11 cellular contexts compared by ENCODE assay signal in the genomic region with DNA sequence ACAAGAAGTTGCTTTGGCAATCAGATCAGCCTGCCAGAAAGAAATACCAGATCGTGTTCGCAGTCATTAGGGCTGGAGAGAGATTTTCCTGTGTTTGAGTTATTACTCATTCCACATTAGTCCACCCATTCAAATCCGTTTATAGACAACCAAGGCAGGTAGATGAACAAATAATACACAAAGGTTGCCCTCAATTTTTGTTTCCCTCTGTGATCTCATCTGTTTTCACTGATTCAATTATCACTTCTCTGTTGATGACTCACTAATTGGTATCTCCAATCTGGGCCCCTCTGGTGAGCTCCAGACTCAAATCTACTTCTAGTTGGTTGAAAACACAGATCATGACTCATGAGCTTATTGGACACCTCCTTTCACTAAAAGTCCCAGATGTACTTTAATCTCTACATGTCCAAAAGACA. TPM values are rescaled to one million over a fixed set of nuclear protein-coding genes. Genes with fewer than 3 reads are reported as not detected.
DNase-seq lines count a peak whose midpoint lies in the region; ATAC-seq and TF ChIP-seq lines count a peak whose summit lies in the region.
"Had no signal": no experiment of that assay in that cellular context is flagged by ENCODE, and none has a peak within 500 bp of the region (broad histone marks: within the 10 kb centered on the region; RNA-seq: fewer than 3 reads in every experiment).

No MANE protein-coding gene starts in this region.

- H3K4me1 Mint-ChIP-seq in MCF 10A (ENCODE audit: insufficient read depth, unreplicated experiment): peaks cover 15% of the 10 kb centered on the region
- H3K4me1 Mint-ChIP-seq in stimulated activated naive CD8-positive, alpha-beta T cell treated with anti-CD3 and anti-CD28 coated beads, Interleukin-15, amount 100 ng/mL, for 72 hours: peaks cover 21% of the 10 kb centered on the region

- H3K36me3 ChIP-seq in breast epithelium: no peaks in the 10 kb centered on the region

- H3K36me3 Mint-ChIP-seq in MCF 10A (ENCODE audit: insufficient read depth, unreplicated experiment): no peaks in the 10 kb centered on the region

- no peaks in the 10 kb centered on the region for H3K9me3 Mint-ChIP-seq in MCF 10A (ENCODE audit: unreplicated experiment)
- no peaks in the 10 kb centered on the region for H3K9me3 Mint-ChIP-seq in stimulated activated naive CD8-positive, alpha-beta T cell treated with anti-CD3 and anti-CD28 coated beads, Interleukin-15, amount 100 ng/mL, for 72 hours

- TF ChIP-seq POLR2A in breast epithelium (IDR thresholded peaks at IDR 0.05): no peak

- H3K4me3 ChIP-seq in breast epithelium: no peak overlapping the region
- no peak overlapping the region for H3K4me3 ChIP-seq in epithelial cell of esophagus (ENCODE audit: low read length)

- H3K27me3 ChIP-seq in breast epithelium: peaks cover 0 to 5% of the 10 kb centered on the region in 2 donors

- H3K27me3 Mint-ChIP-seq in MCF 10A (ENCODE audit: insufficient read depth, unreplicated experiment): no peaks in the 10 kb centered on the region
- no peaks in the 10 kb centered on the region for H3K27me3 Mint-ChIP-seq in stimulated activated naive CD8-positive, alpha-beta T cell treated with anti-CD3 and anti-CD28 coated beads, Interleukin-15, amount 100 ng/mL, for 72 hours

- BruUV-seq in MCF 10A (replicated peaks; lab: Mats Ljungman, UMichigan): no TSS peak

- H3K27ac Mint-ChIP-seq in MCF 10A (ENCODE audit: low read depth, unreplicated experiment): no peak overlapping the region
- H3K27ac Mint-ChIP-seq in stimulated activated naive CD8-positive, alpha-beta T cell treated with anti-CD3 and anti-CD28 coated beads, Interleukin-15, amount 100 ng/mL, for 72 hours: no peak overlapping the region

- H3K27ac ChIP-seq in breast epithelium: no peak overlapping the region
- H3K27ac ChIP-seq: parathyroid adenoma had no signal

- POLR2A ChIA-PET in MCF 10A (lab: Yijun Ruan, JAX): interaction anchor here (1.4 kb wide), 1 partner anchor 19 kb away, joined by 4 read pairs; no protein-coding TSS in a partner anchor

- TF ChIP-seq CTCF in MCF 10A (IDR thresholded peaks at IDR 0.05; ENCODE audit: unreplicated experiment) (no peak), breast epithelium (IDR thresholded peaks at IDR 0.05) (no peak), epithelial cell of esophagus (IDR thresholded peaks at IDR 0.05; ENCODE audit: insufficient read depth, low read depth, low read length, missing control alignments) (no peak)

- H3K4me1 ChIP-seq in breast epithelium: no peaks in the 10 kb centered on the region

- H3K4me3 Mint-ChIP-seq in MCF 10A (ENCODE audit: unreplicated experiment): no peak overlapping the region
- no peak overlapping the region for H3K4me3 Mint-ChIP-seq in stimulated activated naive CD8-positive, alpha-beta T cell treated with anti-CD3 and anti-CD28 coated beads, Interleukin-15, amount 100 ng/mL, for 72 hours

- DNase-seq in MCF 10A (ENCODE audit: unreplicated experiment) (peak; percentile 34), breast epithelium (ENCODE audit: low spot score in 2 of 2) (no peak), NCI-H748 (lab: John Stamatoyannopoulos, UW; ENCODE audit: unreplicated experiment) (peak; percentile 60), epithelial cell of esophagus (ENCODE audit: low read depth) (peak; percentile 58), GM19240 (ENCODE audit: insufficient read length, low spot score) (no peak), NCI-H2171 (lab: John Stamatoyannopoulos, UW) (no peak)
- peak in 1 of 2 donors; percentile 10 for DNase-seq in stimulated activated naive CD8-positive, alpha-beta T cell treated with anti-CD3 and anti-CD28 coated beads, Interleukin-15, amount 100 ng/mL, for 72 hours
- DNase-seq: activated CD8-positive, alpha-beta memory T cell treated with anti-CD3 and anti-CD28 coated beads, Interleukin-2, amount 50 U/mL, for 4 hours; NCI-H1694 had no signal

- peak; percentile 71 for ATAC-seq in stimulated activated naive CD8-positive, alpha-beta T cell treated with anti-CD3 and anti-CD28 coated beads, Interleukin-15, amount 100 ng/mL, for 72 hours
- ATAC-seq in GM21825 (IDR thresholded peaks at IDR 0.05; ENCODE audit: unreplicated experiment): no peak

- CTCF ChIA-PET in MCF 10A (lab: Yijun Ruan, JAX): no interaction called here

- H3K9me3 ChIP-seq in breast epithelium: peaks cover 5 to 6% of the 10 kb centered on the region in 2 donors

- intact Hi-C loops in MCF 10A (cut with micrococcal nuclease): no loop called here
- intact Hi-C loops in breast epithelium (cut with DNase I; ENCODE audit: low total_unique reads): no loop called here

RNA-seq across cellular contexts. Expression of a gene that starts 54.5 kb away (rescaled TPM):
- 38.1 and 41.3 TPM in 2 replicates for total RNA-seq in MCF 10A (2022)
- total RNA-seq in breast epithelium: 10 to 100 TPM; 18.4 to 37.2 (median 22.9) TPM

Comparison
In these comparisons a context has a peak if more than half of its experiments do, and no peak if none do; other contexts are left out.
1. DNase-seq: peak in MCF 10A (single experiment), NCI-H748 (single experiment) and epithelial cell of esophagus (single experiment); none in breast epithelium (0 of 2), GM19240 (single experiment) and NCI-H2171 (single experiment).